Comparison of ENCODE assay signal across 21 cellular contexts in genomic region chr11:7604331-7604973, GRCh38.
DNase-seq lines count a peak whose midpoint lies in the region; ATAC-seq and TF ChIP-seq lines count a peak whose summit lies in the region.
"Had no signal": no experiment of that assay in that cellular context is flagged by ENCODE, and none has a peak within 500 bp of the region (broad histone marks: within the 10 kb centered on the region; RNA-seq: fewer than 3 reads in every experiment).

No MANE protein-coding gene starts in this region.

- no peaks in the 10 kb centered on the region for H3K9me3 ChIP-seq in HUES48 (ENCODE audit: control insufficient read depth, insufficient read depth, low read length)
- H3K9me3 ChIP-seq in body of pancreas = no peaks in the 10 kb centered on the region
- H3K9me3 ChIP-seq in mesodermal cell (ENCODE audit: control insufficient read depth, low read length) = no peaks in the 10 kb centered on the region
- H3K9me3 ChIP-seq: neutrophil, sigmoid colon had no signal

- no peaks in the 10 kb centered on the region for H3K9me3 Mint-ChIP-seq in stimulated activated effector memory CD8-positive, alpha-beta T cell treated with anti-CD3 and anti-CD28 coated beads, Interleukin-12 subunit alpha, Interleukin-12 subunit beta, amount 100 ng/mL, for 72 hours
- H3K9me3 Mint-ChIP-seq: activated CD4-positive, alpha-beta T cell treated with anti-CD3 and anti-CD28 coated beads, Interleukin-2, amount 10 ng/mL, durations not matched to agents 24 days and 14 days; central memory CD8-positive, alpha-beta T cell had no signal

- intact Hi-C loops in body of pancreas (cut with DNase I) = no loop called here

- H3K27me3 ChIP-seq in HUES48 (ENCODE audit: control insufficient read depth, insufficient read depth, low read length) = no peaks in the 10 kb centered on the region
- H3K27me3 ChIP-seq in body of pancreas = no peaks in the 10 kb centered on the region
- H3K27me3 ChIP-seq: neutrophil, sigmoid colon had no signal

- H3K4me3 ChIP-seq in HUES48 (ENCODE audit: low read depth, low read length) (no peak overlapping the region), body of pancreas (no peak overlapping the region), mesodermal cell (ENCODE audit: extremely low read depth, insufficient read depth, low read length, poor library complexity, severe bottlenecking) (no peak overlapping the region)
- H3K4me3 ChIP-seq: sigmoid colon had no signal

- H3K4me3 Mint-ChIP-seq in stimulated activated effector memory CD8-positive, alpha-beta T cell treated with anti-CD3 and anti-CD28 coated beads, Interleukin-12 subunit alpha, Interleukin-12 subunit beta, amount 100 ng/mL, for 72 hours = no peak overlapping the region
- H3K4me3 Mint-ChIP-seq: activated CD4-positive, alpha-beta T cell treated with anti-CD3 and anti-CD28 coated beads, Interleukin-2, amount 10 ng/mL, durations not matched to agents 24 days and 14 days; central memory CD8-positive, alpha-beta T cell had no signal

- H3K9ac ChIP-seq in HUES48 (ENCODE audit: low read depth, low read length) = no peak overlapping the region

- 56% methylated on average over 4 of the region's 4 CpGs for WGBS in body of pancreas, 2 donors
- WGBS in mesodermal cell (ENCODE audit: insufficient coverage in 2 of 2), 2 experiments = 77 to 94% methylated on average over 2 to 3 of the region's 4 CpGs

- H3K4me1 ChIP-seq in HUES48 (ENCODE audit: control insufficient read depth, insufficient read depth, low read length) = no peaks in the 10 kb centered on the region
- peaks cover 58% of the 10 kb centered on the region for H3K4me1 ChIP-seq in body of pancreas
- peaks cover 60% of the 10 kb centered on the region for H3K4me1 ChIP-seq in mesodermal cell (ENCODE audit: control insufficient read depth, insufficient read depth, low read length, poor library complexity, severe bottlenecking)
- H3K4me1 ChIP-seq: sigmoid colon had no signal

- no peak for TF ChIP-seq POLR2A in body of pancreas (IDR thresholded peaks at IDR 0.05)

- H3K27ac ChIP-seq in HUES48 (ENCODE audit: low read depth, low read length) = peak overlapping the region; percentile 70
- peak overlapping the region; percentile 87 to 89 (median 88) for H3K27ac ChIP-seq in body of pancreas
- H3K27ac ChIP-seq in mesodermal cell (ENCODE audit: low read depth, low read length, severe bottlenecking) = peak overlapping the region; percentile 82
- H3K27ac ChIP-seq: neutrophil, sigmoid colon had no signal

- H3K4me1 Mint-ChIP-seq in stimulated activated effector memory CD8-positive, alpha-beta T cell treated with anti-CD3 and anti-CD28 coated beads, Interleukin-12 subunit alpha, Interleukin-12 subunit beta, amount 100 ng/mL, for 72 hours = no peaks in the 10 kb centered on the region
- H3K4me1 Mint-ChIP-seq: activated CD4-positive, alpha-beta T cell treated with anti-CD3 and anti-CD28 coated beads, Interleukin-2, amount 10 ng/mL, durations not matched to agents 24 days and 14 days; central memory CD8-positive, alpha-beta T cell had no signal

- no peaks in the 10 kb centered on the region for H3K36me3 Mint-ChIP-seq in stimulated activated effector memory CD8-positive, alpha-beta T cell treated with anti-CD3 and anti-CD28 coated beads, Interleukin-12 subunit alpha, Interleukin-12 subunit beta, amount 100 ng/mL, for 72 hours

- H3K36me3 ChIP-seq in HUES48 (ENCODE audit: control insufficient read depth, insufficient read depth, low read length) (no peaks in the 10 kb centered on the region), body of pancreas (replicated peaks in 1 of 2; ENCODE audit: insufficient read depth in 1 of 2, low read depth in 2 of 2) (no peaks in the 10 kb centered on the region), mesodermal cell (ENCODE audit: control insufficient read depth, insufficient read depth, low read length) (peaks cover 12% of the 10 kb centered on the region)
- H3K36me3 ChIP-seq: sigmoid colon had no signal

- no peak overlapping the region for H3K27ac Mint-ChIP-seq in stimulated activated effector memory CD8-positive, alpha-beta T cell treated with anti-CD3 and anti-CD28 coated beads, Interleukin-12 subunit alpha, Interleukin-12 subunit beta, amount 100 ng/mL, for 72 hours
- H3K27ac Mint-ChIP-seq: activated CD4-positive, alpha-beta T cell treated with anti-CD3 and anti-CD28 coated beads, Interleukin-2, amount 10 ng/mL, durations not matched to agents 24 days and 14 days had no signal

- ATAC-seq in body of pancreas (no peak), GM18909 (IDR thresholded peaks at IDR 0.05; ENCODE audit: poor library complexity, unreplicated experiment) (no peak)
- peak; percentile 31 for ATAC-seq in stimulated activated effector memory CD8-positive, alpha-beta T cell treated with anti-CD3 and anti-CD28 coated beads, Interleukin-12 subunit alpha, Interleukin-12 subunit beta, amount 100 ng/mL, for 72 hours

- no peak for TF ChIP-seq CTCF in body of pancreas (IDR thresholded peaks at IDR 0.05)

- no peak for DNase-seq in body of pancreas
- no peak for DNase-seq in stimulated activated effector memory CD8-positive, alpha-beta T cell treated with anti-CD3 and anti-CD28 coated beads, Interleukin-12 subunit alpha, Interleukin-12 subunit beta, amount 100 ng/mL, for 72 hours (ENCODE audit: low spot score in 2 of 2)
- no peak for DNase-seq in COLO668 (lab: John Stamatoyannopoulos, UW; ENCODE audit: unreplicated experiment)
- DNase-seq in stimulated activated CD4-positive, alpha-beta T cell treated with anti-CD3 and anti-CD28 coated beads, Interleukin-2, amount 100 ng/mL, for 24 hours = no peak
- DNase-seq in stimulated activated CD4-positive, alpha-beta T cell treated with anti-CD3 and anti-CD28 coated beads, Interleukin-15, amount 100 ng/mL, for 24 hours = no peak
- DNase-seq: activated CD4-positive, alpha-beta T cell treated with anti-CD3 and anti-CD28 coated beads, Interleukin-2, amount 10 ng/mL, durations not matched to agents 24 days and 14 days; activated gamma-delta T cell; amniotic stem cell; effector memory CD4-positive, alpha-beta T cell; mesenchymal stem cell; MM.1S; NCI-H1930; NCI-H510A; sigmoid colon; substantia nigra; SW 1271 had no signal
